1 cellular context compared by ENCODE assay signal in the genomic region with DNA sequence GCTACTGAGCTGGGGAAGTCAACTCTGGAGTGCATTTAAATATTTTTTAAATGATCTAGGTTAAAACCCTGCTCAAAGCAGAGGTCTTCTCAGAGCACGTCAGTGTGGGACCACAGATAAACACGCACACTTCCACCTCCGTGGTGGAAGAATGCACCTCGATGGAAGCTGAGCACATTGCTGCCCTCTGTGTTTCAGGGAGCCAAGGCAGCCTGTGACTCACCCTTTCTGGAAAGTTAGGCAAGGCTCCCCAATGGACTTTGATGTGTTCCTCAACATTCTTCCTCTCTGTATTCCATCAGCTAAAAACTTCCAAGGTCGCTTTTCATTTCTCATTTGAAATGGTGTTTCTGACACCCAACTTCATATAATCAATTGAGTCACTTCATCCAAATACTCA.
TF ChIP-seq lines count a peak whose summit lies in the region.

No MANE protein-coding gene starts in this region.

TF ChIP-seq in HepG2, 621 proteins besides CTCF, POLR2A, EP300 and RAD21 (continued from another document):
- TF ChIP-seq, protein P1, sequence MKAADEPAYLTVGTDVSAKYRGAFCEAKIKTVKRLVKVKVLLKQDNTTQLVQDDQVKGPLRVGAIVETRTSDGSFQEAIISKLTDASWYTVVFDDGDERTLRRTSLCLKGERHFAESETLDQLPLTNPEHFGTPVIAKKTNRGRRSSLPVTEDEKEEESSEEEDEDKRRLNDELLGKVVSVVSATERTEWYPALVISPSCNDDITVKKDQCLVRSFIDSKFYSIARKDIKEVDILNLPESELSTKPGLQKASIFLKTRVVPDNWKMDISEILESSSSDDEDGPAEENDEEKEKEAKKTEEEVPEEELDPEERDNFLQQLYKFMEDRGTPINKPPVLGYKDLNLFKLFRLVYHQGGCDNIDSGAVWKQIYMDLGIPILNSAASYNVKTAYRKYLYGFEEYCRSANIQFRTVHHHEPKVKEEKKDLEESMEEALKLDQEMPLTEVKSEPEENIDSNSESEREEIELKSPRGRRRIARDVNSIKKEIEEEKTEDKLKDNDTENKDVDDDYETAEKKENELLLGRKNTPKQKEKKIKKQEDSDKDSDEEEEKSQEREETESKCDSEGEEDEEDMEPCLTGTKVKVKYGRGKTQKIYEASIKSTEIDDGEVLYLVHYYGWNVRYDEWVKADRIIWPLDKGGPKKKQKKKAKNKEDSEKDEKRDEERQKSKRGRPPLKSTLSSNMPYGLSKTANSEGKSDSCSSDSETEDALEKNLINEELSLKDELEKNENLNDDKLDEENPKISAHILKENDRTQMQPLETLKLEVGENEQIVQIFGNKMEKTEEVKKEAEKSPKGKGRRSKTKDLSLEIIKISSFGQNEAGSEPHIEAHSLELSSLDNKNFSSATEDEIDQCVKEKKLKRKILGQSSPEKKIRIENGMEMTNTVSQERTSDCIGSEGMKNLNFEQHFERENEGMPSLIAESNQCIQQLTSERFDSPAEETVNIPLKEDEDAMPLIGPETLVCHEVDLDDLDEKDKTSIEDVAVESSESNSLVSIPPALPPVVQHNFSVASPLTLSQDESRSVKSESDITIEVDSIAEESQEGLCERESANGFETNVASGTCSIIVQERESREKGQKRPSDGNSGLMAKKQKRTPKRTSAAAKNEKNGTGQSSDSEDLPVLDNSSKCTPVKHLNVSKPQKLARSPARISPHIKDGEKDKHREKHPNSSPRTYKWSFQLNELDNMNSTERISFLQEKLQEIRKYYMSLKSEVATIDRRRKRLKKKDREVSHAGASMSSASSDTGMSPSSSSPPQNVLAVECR (CRISPR knock-in tag; IDR thresholded peaks at IDR 0.05; ENCODE audit: borderline replicate concordance) = no peak
TF ChIP-seq in HepG2: peak in this region for 1.
